12 cellular contexts compared by ENCODE assay signal in the genomic region with DNA sequence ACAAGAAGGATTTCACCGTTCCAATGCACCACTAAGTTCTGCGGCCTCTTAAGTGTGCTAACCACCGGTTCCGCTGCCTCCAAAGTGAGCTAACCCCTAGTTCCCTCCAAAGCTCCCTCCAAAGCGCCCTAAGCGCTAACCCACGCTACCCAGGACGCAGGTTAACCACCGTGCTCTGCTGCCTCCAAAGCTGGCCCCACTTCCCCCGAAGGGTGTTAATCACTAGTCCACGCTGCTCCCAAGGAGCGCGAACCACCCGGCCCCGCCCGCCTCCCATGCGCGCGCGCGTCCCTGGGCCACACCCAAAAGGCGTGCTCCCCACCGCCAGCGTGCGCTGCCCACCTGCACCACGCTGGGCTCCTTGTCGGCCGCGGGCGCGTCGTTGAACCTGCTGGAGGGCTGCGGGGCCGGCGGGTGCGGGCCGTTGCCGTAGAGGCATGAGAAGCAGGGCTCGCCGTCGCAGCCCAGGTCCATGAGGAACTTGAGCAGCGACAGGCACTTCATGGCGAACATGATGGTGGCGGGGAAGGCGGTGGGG. TPM values are rescaled to one million over a fixed set of nuclear protein-coding genes. Genes with fewer than 3 reads are reported as not detected.
A peak's percentile ranks its signal among the peaks of the same experiment; 100 is the strongest.
DNase-seq lines count a peak whose midpoint lies in the region; ATAC-seq, FAIRE-seq and TF ChIP-seq lines count a peak whose summit lies in the region.
"Had no signal": no experiment of that assay in that cellular context is flagged by ENCODE, and none has a peak within 500 bp of the region (broad histone marks: within the 10 kb centered on the region; RNA-seq: fewer than 3 reads in every experiment).

No MANE protein-coding gene starts in this region.

- H4K20me1 ChIP-seq in IMR-90 (ENCODE audit: insufficient read depth, low read length): peaks cover 3% of the 10 kb centered on the region; the same call in 1 of the 2 replicates
- H4K20me1 ChIP-seq in H1 (replicated peaks in 1 of 2; ENCODE audit: control insufficient read depth in 1 of 2, insufficient read depth in 2 of 2, low read length in 2 of 2): no peaks in the 10 kb centered on the region
- no peaks in the 10 kb centered on the region for H4K20me1 ChIP-seq in neural progenitor cell (ENCODE audit: low read depth)

- H3K4ac ChIP-seq in IMR-90 (ENCODE audit: low read depth, low read length) (no peak overlapping the region), H1 (replicated peaks; ENCODE audit: insufficient read length, low read depth, low read length) (no peak overlapping the region)

- ATAC-seq in IMR-90 (ENCODE audit: low read depth) (no peak), HG03439 (IDR thresholded peaks at IDR 0.05; ENCODE audit: unreplicated experiment) (no peak), HG02623 (IDR thresholded peaks at IDR 0.05; ENCODE audit: unreplicated experiment) (no peak), HG03039 (IDR thresholded peaks at IDR 0.05; ENCODE audit: unreplicated experiment) (no peak)

- no peak overlapping the region for H2BK120ac ChIP-seq in IMR-90 (ENCODE audit: low read depth, low read length)
- no peak overlapping the region for H2BK120ac ChIP-seq in H1 (replicated peaks; ENCODE audit: low read depth, low read length)

- H2AFZ ChIP-seq in IMR-90 (replicated peaks; ENCODE audit: low read length, poor library complexity) (peak overlapping the region; percentile 88), H1 (ENCODE audit: low read length) (peak overlapping the region; percentile 96; the same call in 1 of the 2 replicates), neural progenitor cell (replicated peaks) (peak overlapping the region; percentile 71)

- H3K9ac ChIP-seq in IMR-90 (ENCODE audit: low read depth, low read length): no peak overlapping the region
- H3K9ac ChIP-seq in H1 (replicated peaks in 1 of 4; ENCODE audit: extremely low read depth in 1 of 4, low read depth in 3 of 4, low read length in 3 of 4): peak overlapping the region in 1 of 4 experiments; percentile 19; a peak in 3 of 7 replicates
- H3K9ac ChIP-seq in neural progenitor cell: no peak overlapping the region

- H4K8ac ChIP-seq in IMR-90 (ENCODE audit: low read depth in 2 of 2, low read length in 2 of 2): no peak overlapping the region
- peak overlapping the region; percentile 91 for H4K8ac ChIP-seq in H1 (ENCODE audit: extremely low read depth, insufficient read depth, low read length)

- CTCF ChIA-PET in CD4-positive, alpha-beta memory T cell (lab: Charles Lee; ENCODE audit: partially characterized antibody): interaction anchor here (0.6 to 34.5 kb wide), 15 partner anchors 8 to 648 kb away, joined by 3 to 1377 read pairs (median 10); a partner anchor contains a TSS
- CTCF ChIA-PET in IMR-90 (lab: Yijun Ruan, JAX): interaction anchor here (0.8 to 2.5 kb wide), 8 partner anchors 12 to 198 kb away, joined by 3 to 50 read pairs (median 8); a partner anchor contains a TSS
- CTCF ChIA-PET in H1 (lab: Charles Lee; ENCODE audit: partially characterized antibody): interaction anchor here (0.6 to 20.5 kb wide), 22 partner anchors 11 to 1217 kb away, joined by 3 to 484 read pairs (median 20); a partner anchor contains a TSS

- peak overlapping the region; percentile 67 for H2AK9ac ChIP-seq in IMR-90 (replicated peaks; ENCODE audit: low read depth, low read length, poor library complexity)

- H2AK5ac ChIP-seq in IMR-90 (ENCODE audit: low read depth, low read length): no peak overlapping the region
- H2AK5ac ChIP-seq in H1 (ENCODE audit: low read depth, low read length): no peak overlapping the region

- no peaks in the 10 kb centered on the region for H3K79me2 ChIP-seq in H1 (ENCODE audit: control insufficient read depth in 1 of 2, insufficient read depth in 2 of 2, low read length in 2 of 2)
- no peaks in the 10 kb centered on the region for H3K79me2 ChIP-seq in neural progenitor cell (ENCODE audit: low read depth)

- TF ChIP-seq POLR2A in IMR-90 (IDR thresholded peaks at IDR 0.05; ENCODE audit: low read depth, low read length) (no peak), H1 (IDR thresholded peaks at IDR 0.05; ENCODE audit: control extremely low read depth in 1 of 2, low read depth in 2 of 2, low read length in 2 of 2) (no peak)

- H2BK15ac ChIP-seq in IMR-90 (ENCODE audit: low read depth, low read length) (no peak overlapping the region), H1 (ENCODE audit: low read length) (peak overlapping the region; percentile 75; the same call in 1 of the 2 replicates)

- H3K4me2 ChIP-seq in IMR-90 (ENCODE audit: low read depth, low read length) (no peak overlapping the region), H1 (ENCODE audit: insufficient read depth in 1 of 2, low read depth in 2 of 2, low read length in 2 of 2) (peak overlapping the region; percentile 61 to 76), neural progenitor cell (peak overlapping the region; percentile 48)

- H3K23me2 ChIP-seq in H1 (ENCODE audit: low read depth, low read length): peaks cover 5% of the 10 kb centered on the region; the same call in 1 of the 2 replicates

- POLR2A ChIA-PET in CD4-positive, alpha-beta memory T cell (lab: Charles Lee; ENCODE audit: partially characterized antibody): interaction anchor here (0.9 to 8.4 kb wide), 9 partner anchors 10 to 73 kb away, joined by 3 to 146 read pairs (median 33); a partner anchor contains a TSS
- POLR2A ChIA-PET in IMR-90 (lab: Charles Lee; ENCODE audit: unreplicated experiment): no interaction called here
- POLR2A ChIA-PET in H1 (lab: Charles Lee; ENCODE audit: partially characterized antibody): interaction anchor here (1.9 kb wide), 1 partner anchor 61 kb away, joined by 8 read pairs; no protein-coding TSS in a partner anchor

- H3K4me3 Mint-ChIP-seq in CD4-positive, alpha-beta memory T cell: peak overlapping the region; percentile 53 to 80 (median 72)
- peak overlapping the region; percentile 71 for H3K4me3 Mint-ChIP-seq in neural progenitor cell

- TF ChIP-seq CTCF in IMR-90 (conservative IDR thresholded peaks at IDR 0.05; ENCODE audit: low read depth, low read length) (no peak), H1 (IDR thresholded peaks at IDR 0.05; ENCODE audit: control extremely low read depth in 1 of 3, insufficient read depth in 1 of 3, low read depth in 1 of 3, low read length in 3 of 3) (no peak), neural progenitor cell (IDR thresholded peaks at IDR 0.05) (no peak)

- H4K5ac ChIP-seq in IMR-90 (ENCODE audit: low read depth, low read length): no peak overlapping the region
- peak overlapping the region; percentile 44 for H4K5ac ChIP-seq in H1 (ENCODE audit: insufficient read length, low read depth, low read length)

- peaks cover 12% of the 10 kb centered on the region for H3F3A ChIP-seq in neural progenitor cell (ENCODE audit: low read depth)

- no peaks in the 10 kb centered on the region for H3K9me3 Mint-ChIP-seq in CD4-positive, alpha-beta memory T cell
- H3K9me3 Mint-ChIP-seq in neural progenitor cell: no peaks in the 10 kb centered on the region

- TF ChIP-seq EP300 in H1 (IDR thresholded peaks at IDR 0.05; ENCODE audit: borderline replicate concordance in 1 of 2, low read depth in 2 of 2, low read length in 2 of 2): no peak

- H3K23ac ChIP-seq in IMR-90 (ENCODE audit: low read depth, low read length) (no peak overlapping the region), H1 (ENCODE audit: insufficient read length) (no peak overlapping the region)

- H3K27ac ChIP-seq in CD4-positive, alpha-beta memory T cell (ENCODE audit: low read depth, low read length): no peak overlapping the region
- H3K27ac ChIP-seq in IMR-90 (ENCODE audit: insufficient read depth, low read length): no peak overlapping the region
- H3K27ac ChIP-seq in H1 (ENCODE audit: low read depth, low read length): no peak overlapping the region
- no peak overlapping the region for H3K27ac ChIP-seq in neural progenitor cell
- H3K27ac ChIP-seq: heart right ventricle had no signal

- H3K36me3 Mint-ChIP-seq in CD4-positive, alpha-beta memory T cell: peaks cover 0 to 4% of the 10 kb centered on the region in 2 donors
- H3K36me3 Mint-ChIP-seq in neural progenitor cell: no peaks in the 10 kb centered on the region

- H3K36me3 ChIP-seq in CD4-positive, alpha-beta memory T cell (ENCODE audit: insufficient read depth, low read length): no peaks in the 10 kb centered on the region
- no peaks in the 10 kb centered on the region for H3K36me3 ChIP-seq in IMR-90 (ENCODE audit: control insufficient read depth, insufficient read depth, low read length)
- H3K36me3 ChIP-seq in H1 (ENCODE audit: control insufficient read depth in 2 of 4, insufficient read depth in 4 of 4, low read length in 3 of 4): no peaks in the 10 kb centered on the region
- no peaks in the 10 kb centered on the region for H3K36me3 ChIP-seq in neural progenitor cell

- no peak overlapping the region for H3K14ac ChIP-seq in IMR-90 (replicated peaks; ENCODE audit: low read depth, low read length)
- no peak overlapping the region for H3K14ac ChIP-seq in H1 (ENCODE audit: insufficient read length)

- peaks cover 3% of the 10 kb centered on the region for H3K4me1 ChIP-seq in CD4-positive, alpha-beta memory T cell (ENCODE audit: insufficient read depth, low read length)
- H3K4me1 ChIP-seq in IMR-90 (ENCODE audit: control insufficient read depth, insufficient read depth, low read length): peaks cover 7% of the 10 kb centered on the region
- peaks cover 0 to 14% (median 8%) of the 10 kb centered on the region in 4 experiments; a peak in 4 of 7 replicates for H3K4me1 ChIP-seq in H1 (replicated peaks in 1 of 4; ENCODE audit: control insufficient read depth in 3 of 4, insufficient read depth in 4 of 4, low read length in 3 of 4)
- H3K4me1 ChIP-seq in neural progenitor cell: peaks cover 5% of the 10 kb centered on the region

- H3K27me3 Mint-ChIP-seq in CD4-positive, alpha-beta memory T cell: no peaks in the 10 kb centered on the region
- peaks cover 27% of the 10 kb centered on the region for H3K27me3 Mint-ChIP-seq in neural progenitor cell (ENCODE audit: insufficient read depth, low read depth)

- in situ Hi-C loops in IMR-90 (cut with MboI; ENCODE audit: low sequenced_read_pairs): no loop called here

- no peak overlapping the region for H2BK20ac ChIP-seq in IMR-90 (ENCODE audit: low read depth, low read length)
- 0 out of 2 replicates have a peak overlapping the region, but pooled peaks have one; percentile 34 for H2BK20ac ChIP-seq in H1 (ENCODE audit: low read length)

- H3K4me1 Mint-ChIP-seq in CD4-positive, alpha-beta memory T cell: peaks cover 2 to 13% (median 8%) of the 10 kb centered on the region in 4 donors
- H3K4me1 Mint-ChIP-seq in neural progenitor cell: peaks cover 47% of the 10 kb centered on the region

- no peaks in the 10 kb centered on the region for H3K9me1 ChIP-seq in IMR-90 (ENCODE audit: insufficient read depth, low read length)

- H2BK5ac ChIP-seq in IMR-90 (ENCODE audit: low read depth, low read length, poor library complexity, severe bottlenecking): no peak overlapping the region
- H2BK5ac ChIP-seq in H1 (ENCODE audit: low read depth, low read length): no peak overlapping the region

- H3K56ac ChIP-seq in IMR-90 (ENCODE audit: extremely low read depth, insufficient read depth, low read length) (no peak overlapping the region), H1 (replicated peaks; ENCODE audit: insufficient read length, low read depth, low read length) (no peak overlapping the region)

- TF ChIP-seq RAD21 in IMR-90 (IDR thresholded peaks at IDR 0.05; ENCODE audit: low read length) (no peak), H1 (IDR thresholded peaks at IDR 0.05 in 1 of 2, conservative IDR thresholded peaks at IDR 0.05 in 1 of 2; ENCODE audit: low read depth in 2 of 2, low read length in 2 of 2) (no peak)

- BruUV-seq in IMR-90 (replicated peaks; lab: Mats Ljungman, UMichigan): no TSS peak

- WGBS in IMR-90 (ENCODE audit: extremely low coverage in 2 of 2, insufficient read length in 1 of 2), 2 experiments: 73% methylated on average over 12 of the region's 45 CpGs; no CpG with 5 or more reads in 1 of the 2 experiments
- WGBS in H1 (ENCODE audit: extremely low coverage in 1 of 2, insufficient coverage in 1 of 2, insufficient read length in 1 of 2, insufficient replicate concordance in 2 of 2, low coverage in 1 of 2, low lambda C conversion rate in 2 of 2, missing lambda C conversion rate in 1 of 2), 2 experiments: 71% methylated on average over 41 of the region's 45 CpGs; no CpG with 5 or more reads in 1 of the 2 experiments

- FAIRE-seq in H1 (lab: Jason Lieb, UNC) (no peak), RCC 7860 (lab: Jason Lieb, UNC) (no peak)

- no peak for DNase-seq in CD4-positive, alpha-beta memory T cell
- no peak for DNase-seq in IMR-90
- no peak for DNase-seq in H1 (ENCODE audit: low read depth in 1 of 2, low spot score in 2 of 2)
- DNase-seq in neural progenitor cell (ENCODE audit: low spot score): no peak
- no peak for DNase-seq in RCC 7860 (ENCODE audit: low spot score)
- DNase-seq: NCI-H2029 treated with DMSO at 0.1 percent for 48 hours had no signal

- H4K91ac ChIP-seq in IMR-90 (ENCODE audit: insufficient read depth, low read depth, low read length): no peak overlapping the region
- peak overlapping the region; percentile 88 for H4K91ac ChIP-seq in H1 (replicated peaks; ENCODE audit: insufficient read length, low read length)

- H3K27ac Mint-ChIP-seq in CD4-positive, alpha-beta memory T cell: peak overlapping the region in 1 of 7 donors; percentile 53
- no peak overlapping the region for H3K27ac Mint-ChIP-seq in neural progenitor cell

- peak overlapping the region in 1 of 2 donors; percentile 41 for H3K4me3 ChIP-seq in CD4-positive, alpha-beta memory T cell (ENCODE audit: low read length in 2 of 2)
- no peak overlapping the region for H3K4me3 ChIP-seq in IMR-90 (ENCODE audit: insufficient read depth, low read depth, low read length)
- H3K4me3 ChIP-seq in H1 (ENCODE audit: extremely low read depth in 1 of 4, insufficient read depth in 2 of 4, low read depth in 3 of 4, low read length in 4 of 4): peak overlapping the region; percentile 36 to 53 (median 40)
- peak overlapping the region; percentile 31 for H3K4me3 ChIP-seq in neural progenitor cell

- intact Hi-C loops in CD4-positive, alpha-beta memory T cell (cut with micrococcal nuclease): loop anchor here (1.0 kb wide), 4 partner anchors 20 to 241 kb away; no protein-coding TSS in a partner anchor
- intact Hi-C loops in IMR-90 (cut with micrococcal nuclease): loop anchor here (1.0 kb wide), 2 partner anchors 62 to 197 kb away; no protein-coding TSS in a partner anchor

- H3K9me3 ChIP-seq in CD4-positive, alpha-beta memory T cell (ENCODE audit: control insufficient read depth in 1 of 2, low read length in 2 of 2): no peaks in the 10 kb centered on the region
- H3K9me3 ChIP-seq in IMR-90 (ENCODE audit: control insufficient read depth, insufficient read depth, low read length) (no peaks in the 10 kb centered on the region), H1 (ENCODE audit: insufficient read depth in 2 of 2, low read depth in 1 of 2, low read length in 1 of 2) (peaks cover 0 to 5% of the 10 kb centered on the region in 2 experiments; a peak in 1 of 4 replicates), neural progenitor cell (ENCODE audit: low read depth) (no peaks in the 10 kb centered on the region)
- H3K9me3 ChIP-seq: heart right ventricle had no signal

- no peaks in the 10 kb centered on the region for H3K27me3 ChIP-seq in CD4-positive, alpha-beta memory T cell (ENCODE audit: insufficient read depth, low read length)
- peaks cover 33% of the 10 kb centered on the region for H3K27me3 ChIP-seq in IMR-90 (ENCODE audit: control insufficient read depth, insufficient read depth, low read length)
- H3K27me3 ChIP-seq in H1 (replicated peaks in 1 of 4; ENCODE audit: control insufficient read depth in 3 of 4, extremely low read depth in 1 of 4, insufficient read depth in 3 of 4, low read length in 3 of 4): peaks cover 7 to 25% (median 17%) of the 10 kb centered on the region in 4 experiments
- H3K27me3 ChIP-seq in neural progenitor cell: peaks cover 32% of the 10 kb centered on the region

- H3K18ac ChIP-seq in IMR-90 (ENCODE audit: low read depth, low read length) (no peak overlapping the region), H1 (ENCODE audit: extremely low read depth, low read length) (peak overlapping the region; percentile 71; the same call in 1 of the 2 replicates)

- H3K79me1 ChIP-seq in IMR-90 (ENCODE audit: low read depth in 1 of 2, low read length in 2 of 2) (no peaks in the 10 kb centered on the region), H1 (ENCODE audit: low read depth, low read length) (no peaks in the 10 kb centered on the region)

- peak overlapping the region; percentile 84; the same call in 1 of the 2 replicates for H2BK12ac ChIP-seq in H1 (ENCODE audit: low read depth, low read length)

- dilution Hi-C loops in IMR-90 (cut with HindIII; ENCODE audit: low sequenced_read_pairs, unreplicated experiment): no loop called here

RNA-seq across cellular contexts. Expression of a gene that starts 11.7 kb away (rescaled TPM):
- total RNA-seq in CD4-positive, alpha-beta memory T cell: not detected
- not detected for polyA plus RNA-seq in CD4-positive, alpha-beta memory T cell
- total RNA-seq in IMR-90 (2012; rRNA removed): not detected in 2 replicates
- not detected in 2 replicates for polyA plus RNA-seq in IMR-90 (2012; rRNA removed)
- not detected in 2 replicates for polyA plus RNA-seq in IMR-90 (2012; cell fraction: cytosol; rRNA removed)
- not detected in 2 replicates for polyA plus RNA-seq in IMR-90 (2012; cell fraction: nucleus; rRNA removed; ENCODE audit: low replicate concordance)
- total RNA-seq in H1 (2021; fragmentation: NEBNext Ultra II Directional; extraction: Animal tissue kit (Norgen Biotek cat#: 25700)): not detected in 2 replicates
- not detected in 2 replicates for polyA plus RNA-seq in H1 (2011; rRNA removed)
- not detected for polyA plus RNA-seq in H1 (2011; cell fraction: cytosol; rRNA removed)
- not detected for polyA plus RNA-seq in H1 (2011; cell fraction: nucleus; rRNA removed)
- polyA plus RNA-seq in H1 (2012, experiment 1 of 2): not detected in 4 replicates
- not detected for polyA plus RNA-seq in H1 (2012, experiment 2 of 2)
- not detected for polyA plus RNA-seq in H1 (2013, experiment 1 of 2)
- not detected for polyA plus RNA-seq in H1 (2013, experiment 2 of 2)
- not detected in 2 replicates for polyA minus RNA-seq in H1 (2011; rRNA and poly(A)+ RNA removed)
- not detected for polyA minus RNA-seq in H1 (2011; cell fraction: cytosol; rRNA and poly(A)+ RNA removed)
- not detected for polyA minus RNA-seq in H1 (2011; cell fraction: nucleus; rRNA and poly(A)+ RNA removed)
- total RNA-seq in neural progenitor cell (ENCODE audit: low replicate concordance): not detected in 2 replicates
- total RNA-seq: activated CD8-positive, alpha-beta memory T cell treated with anti-CD3 and anti-CD28 coated beads for 36 hours; heart right ventricle; omental fat pad had no signal
- polyA plus RNA-seq: heart right ventricle had no signal

RNA-seq across cellular contexts. Expression of a gene that starts 37.5 kb away (rescaled TPM):
- total RNA-seq in CD4-positive, alpha-beta memory T cell: 10 to 100 TPM; 27.3 to 29.7 TPM
- polyA plus RNA-seq in CD4-positive, alpha-beta memory T cell: 1 to 10 TPM in 1 of 2 donors, under 1 TPM in 1; 0.87 to 2.3 TPM
- 0.54 and 0.83 TPM in 2 replicates for total RNA-seq in IMR-90 (2012; rRNA removed)
- polyA plus RNA-seq in IMR-90 (2012; rRNA removed): 0.77 and 0.98 TPM in 2 replicates
- 0.42 and 0.78 TPM in 2 replicates for polyA plus RNA-seq in IMR-90 (2012; cell fraction: cytosol; rRNA removed)
- 1.3 and 3.4 TPM in 2 replicates for polyA plus RNA-seq in IMR-90 (2012; cell fraction: nucleus; rRNA removed; ENCODE audit: low replicate concordance)
- 0.77 and 1.0 TPM in 2 replicates for total RNA-seq in H1 (2021; fragmentation: NEBNext Ultra II Directional; extraction: Animal tissue kit (Norgen Biotek cat#: 25700))
- polyA plus RNA-seq in H1 (2011; rRNA removed): 2.1 and 3.2 TPM in 2 replicates
- 1.3 TPM for polyA plus RNA-seq in H1 (2011; cell fraction: cytosol; rRNA removed)
- 0.91 TPM for polyA plus RNA-seq in H1 (2011; cell fraction: nucleus; rRNA removed)
- polyA plus RNA-seq in H1 (2012, experiment 1 of 2): 0.37 to 0.97 TPM (median 0.77 TPM) in 4 replicates
- polyA plus RNA-seq in H1 (2012, experiment 2 of 2): 0.47 TPM
- 0.83 TPM for polyA plus RNA-seq in H1 (2013, experiment 1 of 2)
- polyA plus RNA-seq in H1 (2013, experiment 2 of 2): 1.2 TPM
- 1.2 and 2.1 TPM in 2 replicates for polyA minus RNA-seq in H1 (2011; rRNA and poly(A)+ RNA removed)
- 3.7 TPM for polyA minus RNA-seq in H1 (2011; cell fraction: cytosol; rRNA and poly(A)+ RNA removed)
- 1.9 TPM for polyA minus RNA-seq in H1 (2011; cell fraction: nucleus; rRNA and poly(A)+ RNA removed)
- 0.62 TPM in 1 of 2 replicates, not detected in the other for total RNA-seq in neural progenitor cell (ENCODE audit: low replicate concordance)

RNA-seq across cellular contexts. Expression of a gene that starts 58.3 kb away (rescaled TPM):
- not detected for total RNA-seq in CD4-positive, alpha-beta memory T cell
- not detected for polyA plus RNA-seq in CD4-positive, alpha-beta memory T cell
- total RNA-seq in IMR-90 (2012; rRNA removed) (not detected in 2 replicates), neural progenitor cell (ENCODE audit: low replicate concordance) (not detected in 2 replicates)
- polyA plus RNA-seq in IMR-90 (2012; rRNA removed) (not detected in 2 replicates), H1 (2011; rRNA removed) (not detected in 2 replicates)
- not detected in 2 replicates for polyA plus RNA-seq in IMR-90 (2012; cell fraction: cytosol; rRNA removed)
- polyA plus RNA-seq in IMR-90 (2012; cell fraction: nucleus; rRNA removed; ENCODE audit: low replicate concordance): not detected in 2 replicates
- total RNA-seq in H1 (2021; fragmentation: NEBNext Ultra II Directional; extraction: Animal tissue kit (Norgen Biotek cat#: 25700)): not detected in 2 replicates
- not detected for polyA plus RNA-seq in H1 (2011; cell fraction: cytosol; rRNA removed)
- not detected for polyA plus RNA-seq in H1 (2011; cell fraction: nucleus; rRNA removed)
- not detected in 4 replicates for polyA plus RNA-seq in H1 (2012, experiment 1 of 2)
- polyA plus RNA-seq in H1 (2012, experiment 2 of 2): not detected
- polyA plus RNA-seq in H1 (2013, experiment 1 of 2): not detected
- polyA plus RNA-seq in H1 (2013, experiment 2 of 2): not detected
- not detected in 2 replicates for polyA minus RNA-seq in H1 (2011; rRNA and poly(A)+ RNA removed)
- not detected for polyA minus RNA-seq in H1 (2011; cell fraction: cytosol; rRNA and poly(A)+ RNA removed)
- polyA minus RNA-seq in H1 (2011; cell fraction: nucleus; rRNA and poly(A)+ RNA removed): not detected
- total RNA-seq: activated CD8-positive, alpha-beta memory T cell treated with anti-CD3 and anti-CD28 coated beads for 36 hours; omental fat pad had no signal

Comparison
In these comparisons a context has a peak if more than half of its experiments do, and no peak if none do; other contexts are left out.
1. RNA of a gene that starts 37.5 kb away (total RNA-seq): 27.3 to 29.7 TPM in CD4-positive, alpha-beta memory T cell; 0.77 to 1.0 TPM in H1, 0.54 to 0.83 TPM in IMR-90 and 0.62 TPM in neural progenitor cell; every median in the first group is over 10 times any median in the second.
2. Peak in every context shown above with its lines, with median percentiles within 50 percentile points of each other: H2AFZ ChIP-seq.